In the genomic region with DNA sequence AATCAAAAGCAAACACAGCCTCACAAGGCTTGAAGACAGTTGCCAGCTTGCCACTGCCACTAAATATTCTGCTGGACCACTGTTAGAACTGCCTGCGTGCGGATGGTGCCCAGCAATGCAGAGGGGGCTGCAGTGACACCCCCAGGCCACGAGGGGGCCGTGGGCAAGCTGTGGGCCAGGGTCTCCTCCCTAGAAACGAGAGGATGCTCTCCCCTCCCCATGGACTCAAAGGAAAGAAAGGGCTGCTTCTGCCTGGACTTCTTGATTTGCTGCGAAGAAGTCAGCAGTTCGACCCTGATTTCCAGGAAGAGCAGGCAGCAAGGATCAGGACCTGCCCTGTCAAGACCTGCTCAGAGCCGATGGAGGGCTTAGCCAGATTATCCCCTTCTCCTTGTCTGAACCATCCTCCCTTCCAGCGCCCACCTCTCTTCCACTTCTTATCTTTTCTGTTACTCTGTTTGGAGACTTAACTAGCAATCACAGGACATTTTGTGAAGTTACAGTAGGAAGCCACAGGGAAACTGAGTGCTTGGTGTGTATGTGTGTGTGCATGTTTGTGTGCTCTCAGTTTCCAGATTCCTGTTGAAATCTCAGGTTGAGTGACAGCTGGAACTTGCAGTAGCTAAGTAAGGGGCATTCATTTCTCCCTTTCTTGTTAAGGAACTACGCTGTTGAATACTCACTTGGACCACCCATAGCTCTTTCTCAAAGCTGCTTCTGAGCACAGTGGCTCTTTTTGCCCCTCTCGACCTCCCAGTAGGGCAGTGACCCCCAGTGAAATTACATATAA, we compare ENCODE assay signal across 8 cellular contexts. TPM values are rescaled to one million over a fixed set of nuclear protein-coding genes. Genes with fewer than 3 reads are reported as not detected.
DNase-seq lines count a peak whose midpoint lies in the region; ATAC-seq, FAIRE-seq and TF ChIP-seq lines count a peak whose summit lies in the region.

No MANE protein-coding gene starts in this region.

- H3K9ac ChIP-seq in H1 (replicated peaks in 1 of 4; ENCODE audit: extremely low read depth in 1 of 4, low read depth in 3 of 4, low read length in 3 of 4) = no peak overlapping the region

- no peak overlapping the region for H3K18ac ChIP-seq in H1 (ENCODE audit: extremely low read depth, low read length)

- TF ChIP-seq CTCF in DOHH2 (IDR thresholded peaks at IDR 0.05; ENCODE audit: low read depth, low read length, poor library complexity, severe bottlenecking) = peak; percentile 88
- TF ChIP-seq CTCF in H1 (IDR thresholded peaks at IDR 0.05; ENCODE audit: control extremely low read depth in 1 of 3, insufficient read depth in 1 of 3, low read depth in 1 of 3, low read length in 3 of 3) = peak; percentile 94 to 99 (median 99)

- intact Hi-C loops in activated CD4-positive, alpha-beta memory T cell treated with anti-CD3 and anti-CD28 coated beads for 36 hours (cut with micrococcal nuclease) = loop anchor here (1.0 to 5.0 kb wide), 2 partner anchors 57 to 78 kb away; no protein-coding TSS in a partner anchor

- H3K4me3 ChIP-seq in DOHH2 (ENCODE audit: low read length) = no peak overlapping the region
- no peak overlapping the region for H3K4me3 ChIP-seq in H1 (ENCODE audit: extremely low read depth in 1 of 4, insufficient read depth in 2 of 4, low read depth in 3 of 4, low read length in 4 of 4)
- H3K4me3 ChIP-seq in urinary bladder (ENCODE audit: low read depth, low read length) = no peak overlapping the region

- no peak overlapping the region for H3K4me2 ChIP-seq in DOHH2 (ENCODE audit: low read length)
- peak overlapping the region; percentile 29 to 76 for H3K4me2 ChIP-seq in H1 (ENCODE audit: insufficient read depth in 1 of 2, low read depth in 2 of 2, low read length in 2 of 2)

- H3K27me3 ChIP-seq in DOHH2 (ENCODE audit: control insufficient read depth, low read length) (peaks cover 90% of the 10 kb centered on the region), H1 (replicated peaks in 1 of 4; ENCODE audit: control insufficient read depth in 3 of 4, extremely low read depth in 1 of 4, insufficient read depth in 3 of 4, low read length in 3 of 4) (peaks cover 9 to 29% (median 17%) of the 10 kb centered on the region in 4 experiments)

- H3K14ac ChIP-seq in H1 (ENCODE audit: insufficient read length) = no peak overlapping the region

- H2BK5ac ChIP-seq in H1 (ENCODE audit: low read depth, low read length) = no peak overlapping the region

- H3K9me3 Mint-ChIP-seq in activated CD4-positive, alpha-beta memory T cell treated with anti-CD3 and anti-CD28 coated beads for 36 hours = no peaks in the 10 kb centered on the region

- H3K79me2 ChIP-seq in DOHH2 (ENCODE audit: control insufficient read depth, low read length) (no peaks in the 10 kb centered on the region), H1 (ENCODE audit: control insufficient read depth in 1 of 2, insufficient read depth in 2 of 2, low read length in 2 of 2) (no peaks in the 10 kb centered on the region)

- H4K91ac ChIP-seq in H1 (replicated peaks; ENCODE audit: insufficient read length, low read length) = no peak overlapping the region

- no peak for TF ChIP-seq POLR2A in H1 (IDR thresholded peaks at IDR 0.05; ENCODE audit: control extremely low read depth in 1 of 2, low read depth in 2 of 2, low read length in 2 of 2)
- no peak for TF ChIP-seq POLR2A in GM18505 (IDR thresholded peaks at IDR 0.05; ENCODE audit: borderline replicate concordance, extremely low read depth, insufficient read depth, insufficient read length)

- ATAC-seq in GM18505 (IDR thresholded peaks at IDR 0.05; ENCODE audit: unreplicated experiment) = no peak

- no peaks in the 10 kb centered on the region for H3K9me2 ChIP-seq in DOHH2 (replicated peaks; ENCODE audit: control insufficient read depth, low read length)

- H3K36me3 ChIP-seq in DOHH2 (ENCODE audit: control insufficient read depth, low read length) = no peaks in the 10 kb centered on the region
- H3K36me3 ChIP-seq in H1 (ENCODE audit: control insufficient read depth in 2 of 4, insufficient read depth in 4 of 4, low read length in 3 of 4) = no peaks in the 10 kb centered on the region
- H3K36me3 ChIP-seq in urinary bladder (ENCODE audit: insufficient read depth) = no peaks in the 10 kb centered on the region

- no peak overlapping the region for H2BK12ac ChIP-seq in H1 (ENCODE audit: low read depth, low read length)

- H3K9me3 ChIP-seq in DOHH2 (ENCODE audit: control insufficient read depth, insufficient read depth, low read length) (no peaks in the 10 kb centered on the region), H1 (ENCODE audit: insufficient read depth in 2 of 2, low read depth in 1 of 2, low read length in 1 of 2) (no peaks in the 10 kb centered on the region)

- H3K23ac ChIP-seq in H1 (ENCODE audit: insufficient read length) = no peak overlapping the region

- peak; percentile 69 for DNase-seq in NCI-H1105 (lab: John Stamatoyannopoulos, UW)
- peak; percentile 67 for DNase-seq in activated CD4-positive, alpha-beta memory T cell treated with anti-CD3 and anti-CD28 coated beads for 36 hours
- peak; percentile 41 to 87 for DNase-seq in H1 (ENCODE audit: low read depth in 1 of 2, low spot score in 2 of 2)
- peak; percentile 30 for DNase-seq in myocyte (ENCODE audit: low read depth)
- DNase-seq in HPDE6-E6E7 (ENCODE audit: extremely low spot score) = no peak

- no peak overlapping the region for H4K5ac ChIP-seq in H1 (ENCODE audit: insufficient read length, low read depth, low read length)

- H3K27ac ChIP-seq in DOHH2 (ENCODE audit: low read depth, low read length) = no peak overlapping the region
- no peak overlapping the region for H3K27ac ChIP-seq in H1 (ENCODE audit: low read depth, low read length)
- peak overlapping the region; percentile 7 for H3K27ac ChIP-seq in urinary bladder (ENCODE audit: low read depth)

- H4K8ac ChIP-seq in H1 (ENCODE audit: extremely low read depth, insufficient read depth, low read length) = no peak overlapping the region

- H3K23me2 ChIP-seq in H1 (ENCODE audit: low read depth, low read length) = peaks cover 11% of the 10 kb centered on the region; the same call in 1 of the 2 replicates

- TF ChIP-seq EP300 in H1 (IDR thresholded peaks at IDR 0.05; ENCODE audit: borderline replicate concordance in 1 of 2, low read depth in 2 of 2, low read length in 2 of 2) = no peak

- CTCF ChIA-PET in activated CD4-positive, alpha-beta memory T cell treated with anti-CD3 and anti-CD28 coated beads for 36 hours (lab: Charles Lee) = interaction anchor here (0.7 to 3.0 kb wide), 32 partner anchors 9 to 201 kb away, joined by 3 to 29 read pairs (median 5); partner anchors contain the start of gene MTFR1L
- CTCF ChIA-PET in H1 (lab: Charles Lee; ENCODE audit: partially characterized antibody) = interaction anchor here (0.7 to 7.1 kb wide), 40 partner anchors 9 to 192 kb away, joined by 3 to 53 read pairs (median 8); partner anchors contain the start of gene SELENON

- FAIRE-seq in H1 (lab: Jason Lieb, UNC) = peak; percentile 52

- peaks cover 14% of the 10 kb centered on the region for H3K4me1 ChIP-seq in DOHH2 (ENCODE audit: control insufficient read depth, low read length)
- peaks cover 0 to 25% (median 6%) of the 10 kb centered on the region in 4 experiments; a peak in 6 of 7 replicates for H3K4me1 ChIP-seq in H1 (replicated peaks in 1 of 4; ENCODE audit: control insufficient read depth in 3 of 4, insufficient read depth in 4 of 4, low read length in 3 of 4)
- H3K4me1 ChIP-seq in urinary bladder (ENCODE audit: insufficient read depth) = no peaks in the 10 kb centered on the region

- no peak overlapping the region for H2AK5ac ChIP-seq in H1 (ENCODE audit: low read depth, low read length)

- POLR2A ChIA-PET in activated CD4-positive, alpha-beta memory T cell treated with anti-CD3 and anti-CD28 coated beads for 36 hours (lab: Charles Lee) = interaction anchor here (0.9 to 2.4 kb wide), 7 partner anchors 13 to 181 kb away, joined by 3 to 12 read pairs (median 3); partner anchors contain the start of gene SELENON
- POLR2A ChIA-PET in H1 (lab: Charles Lee; ENCODE audit: partially characterized antibody) = interaction anchor here (1.1 to 1.9 kb wide), 4 partner anchors 23 to 180 kb away, joined by 3 to 5 read pairs (median 4); partner anchors contain the start of gene SELENON

- peaks cover 12% of the 10 kb centered on the region for H3K27me3 Mint-ChIP-seq in activated CD4-positive, alpha-beta memory T cell treated with anti-CD3 and anti-CD28 coated beads for 36 hours

- peaks cover 15% of the 10 kb centered on the region; the same call in 1 of the 2 replicates for H3F3A ChIP-seq in DOHH2 (ENCODE audit: control insufficient read depth, insufficient read depth)

- no peak overlapping the region for H2BK15ac ChIP-seq in H1 (ENCODE audit: low read length)

- H4K20me1 ChIP-seq in DOHH2 (ENCODE audit: control insufficient read depth, insufficient read depth, low read depth, low read length) (0 out of 2 replicates have a peak, but pooled peaks cover 2% of the 10 kb centered on the region), H1 (replicated peaks in 1 of 2; ENCODE audit: control insufficient read depth in 1 of 2, insufficient read depth in 2 of 2, low read length in 2 of 2) (peaks cover 0 to 2% of the 10 kb centered on the region in 2 experiments)

- peak; percentile 83 to 87 for TF ChIP-seq RAD21 in H1 (IDR thresholded peaks at IDR 0.05 in 1 of 2, conservative IDR thresholded peaks at IDR 0.05 in 1 of 2; ENCODE audit: low read depth in 2 of 2, low read length in 2 of 2)

- H2AFZ ChIP-seq in H1 (ENCODE audit: low read length) = no peak overlapping the region

- H3K4me3 Mint-ChIP-seq in activated CD4-positive, alpha-beta memory T cell treated with anti-CD3 and anti-CD28 coated beads for 36 hours = peak overlapping the region; percentile 78

- peaks cover 79% of the 10 kb centered on the region for H3K4me1 Mint-ChIP-seq in activated CD4-positive, alpha-beta memory T cell treated with anti-CD3 and anti-CD28 coated beads for 36 hours (ENCODE audit: low read depth)

- no peak overlapping the region for H2BK20ac ChIP-seq in H1 (ENCODE audit: low read length)

- peaks cover 2% of the 10 kb centered on the region; the same call in 1 of the 2 replicates for H3K79me1 ChIP-seq in H1 (ENCODE audit: low read depth, low read length)

- H3K36me3 Mint-ChIP-seq in activated CD4-positive, alpha-beta memory T cell treated with anti-CD3 and anti-CD28 coated beads for 36 hours = no peaks in the 10 kb centered on the region

- 37% methylated on average over 11 of the region's 11 CpGs; no CpG with 5 or more reads in 1 of the 2 experiments for WGBS in H1 (ENCODE audit: extremely low coverage in 1 of 2, insufficient coverage in 1 of 2, insufficient read length in 1 of 2, insufficient replicate concordance in 2 of 2, low coverage in 1 of 2, low lambda C conversion rate in 2 of 2, missing lambda C conversion rate in 1 of 2), 2 experiments
- WGBS in urinary bladder = 28% methylated on average over 11 of the region's 11 CpGs

- no peak overlapping the region for H3K56ac ChIP-seq in H1 (replicated peaks; ENCODE audit: insufficient read length, low read depth, low read length)

- H2BK120ac ChIP-seq in H1 (replicated peaks; ENCODE audit: low read depth, low read length) = no peak overlapping the region

- peak overlapping the region; percentile 55 for H3K27ac Mint-ChIP-seq in activated CD4-positive, alpha-beta memory T cell treated with anti-CD3 and anti-CD28 coated beads for 36 hours

- H3K4ac ChIP-seq in H1 (replicated peaks; ENCODE audit: insufficient read length, low read depth, low read length) = no peak overlapping the region

RNA-seq across cellular contexts. Expression of gene MAN1C1, which starts 2.7 kb away (rescaled TPM):
- 1 to 10 TPM; 4.6 to 4.8 TPM for total RNA-seq in activated CD4-positive, alpha-beta memory T cell treated with anti-CD3 and anti-CD28 coated beads for 36 hours
- total RNA-seq in H1 (2021; fragmentation: NEBNext Ultra II Directional; extraction: Animal tissue kit (Norgen Biotek cat#: 25700)) = 7.7 and 7.8 TPM in 2 replicates
- 14.4 and 15.2 TPM in 2 replicates for polyA plus RNA-seq in H1 (2011; rRNA removed)
- polyA plus RNA-seq in H1 (2011; cell fraction: cytosol; rRNA removed) = 8.9 TPM
- 14.7 TPM for polyA plus RNA-seq in H1 (2011; cell fraction: nucleus; rRNA removed)
- 8.3 to 9.9 TPM (median 8.7 TPM) in 4 replicates for polyA plus RNA-seq in H1 (2012, experiment 1 of 2)
- 6.4 TPM for polyA plus RNA-seq in H1 (2012, experiment 2 of 2)
- polyA plus RNA-seq in H1 (2013, experiment 1 of 2) = 5.7 TPM
- polyA plus RNA-seq in H1 (2013, experiment 2 of 2) = 7.0 TPM
- polyA minus RNA-seq in H1 (2011; rRNA and poly(A)+ RNA removed) = 7.1 and 9.0 TPM in 2 replicates
- polyA minus RNA-seq in H1 (2011; cell fraction: cytosol; rRNA and poly(A)+ RNA removed) = 4.8 TPM
- polyA minus RNA-seq in H1 (2011; cell fraction: nucleus; rRNA and poly(A)+ RNA removed) = 6.1 TPM
- 6.6 and 8.8 TPM in 2 replicates for total RNA-seq in myocyte
- polyA plus RNA-seq in myocyte (2012) = 0.90 TPM
- 18.2 TPM for total RNA-seq in urinary bladder
- 26.4 TPM for polyA plus RNA-seq in urinary bladder
